Comparison of ENCODE assay signal across 3 cellular contexts in genomic region chr5:35096933-35097332, GRCh38.
TF ChIP-seq lines count a peak whose summit lies in the region.

No MANE protein-coding gene starts in this region.

TF ChIP-seq in HepG2, 621 proteins besides CTCF, POLR2A, EP300 and RAD21:
- peak; percentile 95 to 97 for TF ChIP-seq MAFK (conservative IDR thresholded peaks at IDR 0.05 in 1 of 2, IDR thresholded peaks at IDR 0.05 in 1 of 2; ENCODE audit: low read length in 2 of 2)
- TF ChIP-seq MAFF (IDR thresholded peaks at IDR 0.05; ENCODE audit: low read depth, low read length): peak; percentile 95
- TF ChIP-seq ZNF550 (CRISPR knock-in tag; IDR thresholded peaks at IDR 0.05; ENCODE audit: borderline replicate concordance): no peak

TF ChIP-seq in K562, 482 proteins besides CTCF, POLR2A, EP300 and RAD21:
- TF ChIP-seq ZNF316 (IDR thresholded peaks at IDR 0.05) (peak; percentile 93), HINFP (tag; conservative IDR thresholded peaks at IDR 0.05; ENCODE audit: low read depth) (no peak), HNRNPL (IDR thresholded peaks at IDR 0.05; ENCODE audit: low read depth, low read length) (no peak), ATF7 (IDR thresholded peaks at IDR 0.05) (no peak), ZBTB12 (CRISPR knock-in tag; IDR thresholded peaks at IDR 0.05) (no peak), USF2 (CRISPR knock-in tag; IDR thresholded peaks at IDR 0.05) (no peak), HMBOX1 (IDR thresholded peaks at IDR 0.05) (no peak), C11orf30 (IDR thresholded peaks at IDR 0.05; ENCODE audit: low read depth) (peak; percentile 86), MAFG (tag; conservative IDR thresholded peaks at IDR 0.05) (peak; percentile 85), ETS1 (conservative IDR thresholded peaks at IDR 0.05; ENCODE audit: control insufficient read depth, low read depth, low read length) (no peak), MAFK (IDR thresholded peaks at IDR 0.05; ENCODE audit: low read length) (peak; percentile 93), MAFF (IDR thresholded peaks at IDR 0.05; ENCODE audit: low read length) (peak; percentile 86), CEBPG (CRISPR knock-in tag; IDR thresholded peaks at IDR 0.05) (no peak), CEBPG (tag; conservative IDR thresholded peaks at IDR 0.05 in 1 of 2, IDR thresholded peaks at IDR 0.05 in 1 of 2) (no peak), ZNF431 (CRISPR knock-in tag; IDR thresholded peaks at IDR 0.05) (no peak), ZNF75A (CRISPR knock-in tag; IDR thresholded peaks at IDR 0.05) (no peak)

TF ChIP-seq in H1, 55 proteins besides CTCF, POLR2A, EP300 and RAD21:
- no peak for TF ChIP-seq GABPA (IDR thresholded peaks at IDR 0.05; ENCODE audit: borderline replicate concordance, insufficient read depth, low read length)
- peak; percentile 82 for TF ChIP-seq MAFK (IDR thresholded peaks at IDR 0.05; ENCODE audit: low read depth, low read length)
TF ChIP-seq in H1: peak in this region for 1.
